8 cellular contexts compared by ENCODE assay signal in the genomic region with DNA sequence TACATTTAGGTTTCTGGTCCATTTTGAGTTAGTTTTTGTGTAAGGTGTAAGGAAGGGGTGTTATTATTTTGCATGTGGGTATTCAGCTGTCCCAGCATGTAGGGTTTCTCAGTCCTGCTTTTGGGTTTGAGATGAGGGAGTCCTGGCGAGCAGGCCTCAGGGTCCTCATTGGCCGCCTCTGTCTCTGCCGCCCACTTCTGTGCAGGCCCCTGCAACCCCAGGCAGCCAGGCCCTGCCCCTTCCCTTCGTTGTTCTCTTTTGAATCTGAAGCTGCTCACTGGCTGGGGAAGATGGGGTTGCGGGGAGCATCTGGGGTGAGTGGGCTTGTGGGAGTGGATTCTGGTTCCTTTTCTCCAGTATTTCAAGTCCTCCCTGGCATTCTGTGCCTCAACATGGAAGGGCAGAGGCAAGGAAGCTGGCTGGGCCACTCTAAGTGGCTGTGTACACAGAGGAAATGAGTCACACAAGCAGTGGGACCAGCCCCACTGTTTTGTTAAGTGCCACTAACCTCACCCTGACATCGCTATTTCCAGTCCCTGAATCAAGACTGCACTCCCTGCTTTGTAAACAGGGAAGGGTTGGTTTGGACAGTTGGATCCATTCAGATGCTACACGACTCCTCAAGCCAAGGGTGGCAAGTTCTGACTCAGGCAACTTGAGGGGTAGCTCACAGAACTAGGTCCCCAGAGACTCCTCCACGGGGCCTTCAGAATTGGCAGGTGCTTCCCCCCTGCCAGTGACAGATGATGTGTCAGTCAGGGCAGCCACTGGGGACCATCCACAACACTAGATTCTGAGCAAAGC. TPM values are rescaled to one million over a fixed set of nuclear protein-coding genes. Genes with fewer than 3 reads are reported as not detected.
DNase-seq lines count a peak whose midpoint lies in the region; ATAC-seq and TF ChIP-seq lines count a peak whose summit lies in the region.
"Not testable (repeated sequence)": the region's sequence is repeated elsewhere in the genome, so short reads cannot be mapped to it uniquely, and the experiment has no call there.

No MANE protein-coding gene starts in this region.

- peak overlapping the region; percentile 48 to 70 for H3K27ac ChIP-seq in left lung

- not testable (repeated sequence) for H3K36me3 Mint-ChIP-seq in T-helper 17 cell (ENCODE audit: low read depth)
- H3K36me3 Mint-ChIP-seq in MCF 10A (ENCODE audit: insufficient read depth, unreplicated experiment): peaks cover 26% of the 10 kb centered on the region
- peaks cover 11% of the 10 kb centered on the region for H3K36me3 Mint-ChIP-seq in stimulated activated memory B cell treated with anti-CD40 and anti-IgM and Interleukin-4, amounts not matched to agents 10 μg/mL and 1 μg/mL and 100 μg/mL, for 72 hours

- H3K4me3 ChIP-seq in left lung: not testable (repeated sequence)

- peak; percentile 64 for ATAC-seq in GM21360 (IDR thresholded peaks at IDR 0.05; ENCODE audit: unreplicated experiment)
- peak; percentile 90 for ATAC-seq in HG03095 (IDR thresholded peaks at IDR 0.05; ENCODE audit: unreplicated experiment)
- ATAC-seq in T-helper 17 cell: peak; percentile 79
- peak; percentile 97 for ATAC-seq in left lung
- ATAC-seq in stimulated activated memory B cell treated with anti-CD40 and anti-IgM and Interleukin-4, amounts not matched to agents 10 μg/mL and 1 μg/mL and 100 μg/mL, for 72 hours: peak; percentile 99

- POLR2A ChIA-PET in MCF 10A (lab: Yijun Ruan, JAX): not testable (repeated sequence)

- H3K27ac Mint-ChIP-seq in T-helper 17 cell: peak overlapping the region; percentile 85
- peak overlapping the region; percentile 54 for H3K27ac Mint-ChIP-seq in MCF 10A (ENCODE audit: low read depth, unreplicated experiment)
- H3K27ac Mint-ChIP-seq in stimulated activated memory B cell treated with anti-CD40 and anti-IgM and Interleukin-4, amounts not matched to agents 10 μg/mL and 1 μg/mL and 100 μg/mL, for 72 hours: peak overlapping the region; percentile 61

- DNase-seq in DMS153 treated with DMSO at 0.1 percent for 48 hours (lab: John Stamatoyannopoulos, UW; ENCODE audit: unreplicated experiment) (peak; percentile 39), NCI-H2029 treated with DMSO at 0.1 percent for 48 hours (lab: John Stamatoyannopoulos, UW) (peak; percentile 21), MCF 10A (ENCODE audit: unreplicated experiment) (peak; percentile 49), left lung (peak in 1 of 2 donors; percentile 82)
- not testable (repeated sequence) for DNase-seq in T-helper 17 cell

- not testable (repeated sequence) for H3K27me3 ChIP-seq in left lung

- intact Hi-C loops in MCF 10A (cut with micrococcal nuclease); left lung (cut with DNase I): not testable (repeated sequence)

- not testable (repeated sequence) for BruUV-seq in MCF 10A (replicated peaks; lab: Mats Ljungman, UMichigan)

- not testable (repeated sequence) for H3K27me3 Mint-ChIP-seq in T-helper 17 cell; MCF 10A (ENCODE audit: insufficient read depth, unreplicated experiment); stimulated activated memory B cell treated with anti-CD40 and anti-IgM and Interleukin-4, amounts not matched to agents 10 μg/mL and 1 μg/mL and 100 μg/mL, for 72 hours

- TF ChIP-seq CTCF in MCF 10A (IDR thresholded peaks at IDR 0.05; ENCODE audit: unreplicated experiment); left lung (IDR thresholded peaks at IDR 0.05): not testable (repeated sequence)

- H3K4me3 Mint-ChIP-seq in T-helper 17 cell; MCF 10A (ENCODE audit: unreplicated experiment); stimulated activated memory B cell treated with anti-CD40 and anti-IgM and Interleukin-4, amounts not matched to agents 10 μg/mL and 1 μg/mL and 100 μg/mL, for 72 hours: not testable (repeated sequence)

- H3K9me3 Mint-ChIP-seq in MCF 10A (ENCODE audit: unreplicated experiment); stimulated activated memory B cell treated with anti-CD40 and anti-IgM and Interleukin-4, amounts not matched to agents 10 μg/mL and 1 μg/mL and 100 μg/mL, for 72 hours: not testable (repeated sequence)

- not testable (repeated sequence) for H3K4me1 Mint-ChIP-seq in T-helper 17 cell
- H3K4me1 Mint-ChIP-seq in MCF 10A (ENCODE audit: insufficient read depth, unreplicated experiment): peaks cover 16% of the 10 kb centered on the region
- H3K4me1 Mint-ChIP-seq in stimulated activated memory B cell treated with anti-CD40 and anti-IgM and Interleukin-4, amounts not matched to agents 10 μg/mL and 1 μg/mL and 100 μg/mL, for 72 hours: peaks cover 12% of the 10 kb centered on the region

- CTCF ChIA-PET in MCF 10A (lab: Yijun Ruan, JAX): not testable (repeated sequence)

- H3K9me3 ChIP-seq in T-helper 17 cell (ENCODE audit: control insufficient read depth, low read length, poor library complexity, severe bottlenecking); left lung: not testable (repeated sequence)

- peaks cover 0 to 22% of the 10 kb centered on the region in 2 donors for H3K4me1 ChIP-seq in left lung

- peaks cover 0 to 40% of the 10 kb centered on the region in 2 donors for H3K36me3 ChIP-seq in left lung

RNA-seq across cellular contexts. Expression of gene PLEKHM1, which starts 28.8 kb away (rescaled TPM):
- total RNA-seq in T-helper 17 cell (10 to 100 TPM; 87.6 to 97.0 TPM), MCF 10A (2022) (53.4 and 87.4 TPM in 2 replicates), left lung (10 to 100 TPM; 58.4 to 96.9 TPM)

RNA-seq across cellular contexts. Expression of gene ARHGAP27, which starts 29.1 kb away (rescaled TPM):
- 10 to 100 TPM; 42.0 to 55.4 TPM for total RNA-seq in T-helper 17 cell
- total RNA-seq in MCF 10A (2022): 30.5 and 47.6 TPM in 2 replicates
- total RNA-seq in left lung: 10 to 100 TPM; 62.4 to 80.6 TPM
